In the genomic region with DNA sequence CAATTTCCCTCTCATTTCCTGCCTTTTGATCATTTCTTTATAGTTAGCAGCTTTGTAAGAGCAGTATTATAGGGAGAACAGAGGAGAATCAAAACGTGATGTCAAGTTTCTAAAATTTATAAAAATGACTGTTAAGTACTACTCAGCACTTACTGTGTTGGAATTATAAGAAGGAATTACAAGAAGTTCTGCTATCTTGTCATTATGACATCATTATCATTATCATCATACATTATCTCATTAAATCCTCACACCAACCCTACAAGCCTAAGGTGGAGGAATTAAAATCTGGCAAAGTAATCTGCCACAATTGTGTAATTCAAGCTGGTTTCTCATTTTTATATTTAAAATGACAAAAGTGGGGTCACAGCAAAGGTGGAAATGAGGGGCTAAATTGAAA, we compare ENCODE assay signal across 28 cellular contexts.
"Had no signal": no experiment of that assay in that cellular context is flagged by ENCODE, and none has a peak within 500 bp of the region (broad histone marks: within the 10 kb centered on the region; RNA-seq: fewer than 3 reads in every experiment).

No MANE protein-coding gene starts in this region.

- FAIRE-seq: urothelium cell line had no signal

- H3K36me3 ChIP-seq: stomach, suprapubic skin, thoracic aorta, thyroid gland, tibial artery, tibial nerve, transverse colon, upper lobe of left lung, upper lobe of right lung, uterus, vagina had no signal

- DNase-seq: stimulated activated CD4-positive, alpha-beta T cell treated with anti-CD3 and anti-CD28 coated beads, Interleukin-2, amount 100 ng/mL, for 48 hours; stimulated activated CD4-positive, alpha-beta T cell treated with anti-CD3 and anti-CD28 coated beads, Interleukin-4, amount 100 ng/mL, for 1 hour; stimulated activated CD4-positive, alpha-beta T cell treated with anti-CD3 and anti-CD28 coated beads, Interleukin-4, amount 100 ng/mL, for 24 hours; stimulated activated CD4-positive, alpha-beta T cell treated with anti-CD3 and anti-CD28 coated beads, Interleukin-4, amount 100 ng/mL, for 4 hours; stimulated activated CD8-positive, alpha-beta memory T cell treated with anti-CD3 and anti-CD28 coated beads, Interleukin-4, amount 100 ng/mL, for 48 hours; stimulated activated naive B cell treated with anti-CD40 and anti-IgM and Interleukin-4, amounts not matched to agents 10 μg/mL and 1 μg/mL and 100 μg/mL, for 72 hours; stimulated activated naive CD4-positive, alpha-beta T cell treated with Interleukin-2 at 50 U/mL for 16 hours; stimulated activated naive CD8-positive, alpha-beta T cell treated with anti-CD3 and anti-CD28 coated beads, Interleukin-15, amount 100 ng/mL, for 72 hours; stimulated activated naive CD8-positive, alpha-beta T cell treated with anti-CD3 and anti-CD28 coated beads, Interleukin-15, Interleukin-2, amounts not matched to agents 100 U/mL and 50 U/mL, for 24 hours; stomach; substantia nigra; testis; thyroid gland; tibial artery; transverse colon; trophoblast cell; upper lobe of left lung; upper lobe of right lung; uterus had no signal

- H3K4me3 ChIP-seq: stomach, suprapubic skin, testis, thoracic aorta, thyroid gland, tibial artery, tibial nerve, transverse colon, upper lobe of left lung, upper lobe of right lung, uterus, vagina had no signal

- H3K4me3 Mint-ChIP-seq: stimulated activated effector memory CD8-positive, alpha-beta T cell treated with anti-CD3 and anti-CD28 coated beads, Interleukin-12 subunit alpha, Interleukin-12 subunit beta, amount 100 ng/mL, for 72 hours; stimulated activated memory B cell treated with anti-CD40 and anti-IgM and Interleukin-4, amounts not matched to agents 10 μg/mL and 1 μg/mL and 100 μg/mL, for 72 hours; stimulated activated naive B cell treated with anti-CD40 and anti-IgM and Interleukin-4, amounts not matched to agents 10 μg/mL and 1 μg/mL and 100 μg/mL, for 72 hours; stimulated activated naive CD8-positive, alpha-beta T cell treated with anti-CD3 and anti-CD28 coated beads, Interleukin-15, amount 100 ng/mL, for 72 hours; stimulated activated naive CD8-positive, alpha-beta T cell treated with anti-CD3 and anti-CD28 coated beads, Interleukin-15, Interleukin-2, amounts not matched to agents 100 ng/mL and 50 ng/mL, for 24 hours; type B pancreatic cell had no signal

- H3K4me1 ChIP-seq: stomach, suprapubic skin, testis, upper lobe of right lung, uterus, vagina had no signal

- H3K27ac ChIP-seq: stomach, suprapubic skin, testis, thoracic aorta, thyroid gland, tibial artery, tibial nerve, transverse colon, upper lobe of left lung, upper lobe of right lung, uterus, vagina had no signal

- ATAC-seq: stimulated activated effector memory CD8-positive, alpha-beta T cell treated with anti-CD3 and anti-CD28 coated beads, Interleukin-12 subunit alpha, Interleukin-12 subunit beta, amount 100 ng/mL, for 72 hours; stimulated activated memory B cell treated with anti-CD40 and anti-IgM and Interleukin-4, amounts not matched to agents 10 μg/mL and 1 μg/mL and 100 μg/mL, for 72 hours; stimulated activated naive B cell treated with anti-CD40 and anti-IgM and Interleukin-4, amounts not matched to agents 10 μg/mL and 1 μg/mL and 100 μg/mL, for 72 hours; stimulated activated naive CD8-positive, alpha-beta T cell treated with anti-CD3 and anti-CD28 coated beads, Interleukin-15, amount 100 ng/mL, for 72 hours; stimulated activated naive CD8-positive, alpha-beta T cell treated with anti-CD3 and anti-CD28 coated beads, Interleukin-15, Interleukin-2, amounts not matched to agents 100 U/mL and 50 U/mL, for 24 hours; upper lobe of right lung had no signal

- H3K9me3 ChIP-seq: stomach, suprapubic skin, testis, thoracic aorta, thyroid gland, tibial artery, tibial nerve, transverse colon, upper lobe of left lung, upper lobe of right lung, uterus, vagina had no signal

- H3K27me3 ChIP-seq: stomach, suprapubic skin, testis, thyroid gland, tibial artery, tibial nerve, transverse colon, upper lobe of left lung, upper lobe of right lung, uterus, vagina had no signal

- H3K27me3 Mint-ChIP-seq: stimulated activated memory B cell treated with anti-CD40 and anti-IgM and Interleukin-4, amounts not matched to agents 10 μg/mL and 1 μg/mL and 100 μg/mL, for 72 hours; stimulated activated naive B cell treated with anti-CD40 and anti-IgM and Interleukin-4, amounts not matched to agents 10 μg/mL and 1 μg/mL and 100 μg/mL, for 72 hours; stimulated activated naive CD8-positive, alpha-beta T cell treated with anti-CD3 and anti-CD28 coated beads, Interleukin-15, amount 100 ng/mL, for 72 hours had no signal

- H3K36me3 Mint-ChIP-seq: stimulated activated effector memory CD8-positive, alpha-beta T cell treated with anti-CD3 and anti-CD28 coated beads, Interleukin-12 subunit alpha, Interleukin-12 subunit beta, amount 100 ng/mL, for 72 hours; stimulated activated memory B cell treated with anti-CD40 and anti-IgM and Interleukin-4, amounts not matched to agents 10 μg/mL and 1 μg/mL and 100 μg/mL, for 72 hours; stimulated activated naive B cell treated with anti-CD40 and anti-IgM and Interleukin-4, amounts not matched to agents 10 μg/mL and 1 μg/mL and 100 μg/mL, for 72 hours; type B pancreatic cell had no signal

- H3K9me3 Mint-ChIP-seq: stimulated activated memory B cell treated with anti-CD40 and anti-IgM and Interleukin-4, amounts not matched to agents 10 μg/mL and 1 μg/mL and 100 μg/mL, for 72 hours; stimulated activated naive B cell treated with anti-CD40 and anti-IgM and Interleukin-4, amounts not matched to agents 10 μg/mL and 1 μg/mL and 100 μg/mL, for 72 hours; stimulated activated naive CD8-positive, alpha-beta T cell treated with anti-CD3 and anti-CD28 coated beads, Interleukin-15, amount 100 ng/mL, for 72 hours; stimulated activated naive CD8-positive, alpha-beta T cell treated with anti-CD3 and anti-CD28 coated beads, Interleukin-15, Interleukin-2, amounts not matched to agents 100 ng/mL and 50 ng/mL, for 24 hours; type B pancreatic cell had no signal

- H3K27ac Mint-ChIP-seq: stimulated activated effector memory CD8-positive, alpha-beta T cell treated with anti-CD3 and anti-CD28 coated beads, Interleukin-12 subunit alpha, Interleukin-12 subunit beta, amount 100 ng/mL, for 72 hours; stimulated activated memory B cell treated with anti-CD40 and anti-IgM and Interleukin-4, amounts not matched to agents 10 μg/mL and 1 μg/mL and 100 μg/mL, for 72 hours; stimulated activated naive B cell treated with anti-CD40 and anti-IgM and Interleukin-4, amounts not matched to agents 10 μg/mL and 1 μg/mL and 100 μg/mL, for 72 hours; stimulated activated naive CD8-positive, alpha-beta T cell treated with anti-CD3 and anti-CD28 coated beads, Interleukin-15, amount 100 ng/mL, for 72 hours; stimulated activated naive CD8-positive, alpha-beta T cell treated with anti-CD3 and anti-CD28 coated beads, Interleukin-15, Interleukin-2, amounts not matched to agents 100 ng/mL and 50 ng/mL, for 24 hours; type B pancreatic cell had no signal
